Comparison of ENCODE assay signal across 31 cellular contexts in genomic region chr13:75850915-75851314, GRCh38.
A peak's percentile ranks its signal among the peaks of the same experiment; 100 is the strongest.
DNase-seq lines count a peak whose midpoint lies in the region; ATAC-seq, FAIRE-seq and TF ChIP-seq lines count a peak whose summit lies in the region.
"Had no signal": no experiment of that assay in that cellular context is flagged by ENCODE, and none has a peak within 500 bp of the region (broad histone marks: within the 10 kb centered on the region; RNA-seq: fewer than 3 reads in every experiment).

No MANE protein-coding gene starts in this region.

- no peaks in the 10 kb centered on the region for H3K4me1 ChIP-seq in prostate gland (replicated peaks)
- H3K4me1 ChIP-seq: ascending aorta; BLaER1 treated with 17β-estradiol and CSF1 and Interleukin-3, amounts not matched to agents 10 nM and 100 nM; Caco-2; gastrocnemius medialis had no signal

- FAIRE-seq in GM12892 (lab: Jason Lieb, UNC), result peak; percentile 53
- FAIRE-seq: RCC 7860 had no signal

- H3K27ac ChIP-seq in WERI-Rb-1 (no peak overlapping the region), prostate gland (no peak overlapping the region)
- H3K27ac ChIP-seq: ascending aorta; BLaER1 treated with 17β-estradiol and CSF1 and Interleukin-3, amounts not matched to agents 10 nM and 100 nM; esophagus muscularis mucosa; gastrocnemius medialis; hepatocyte had no signal

- WGBS in prostate gland, result 98% methylated on average over 3 of the region's 3 CpGs

- H3K9me3 ChIP-seq in WERI-Rb-1 (ENCODE audit: severe bottlenecking), result no peaks in the 10 kb centered on the region
- no peaks in the 10 kb centered on the region for H3K9me3 ChIP-seq in prostate gland
- H3K9me3 ChIP-seq: ascending aorta; BLaER1 treated with 17β-estradiol and CSF1 and Interleukin-3, amounts not matched to agents 10 nM and 100 nM; Caco-2; esophagus muscularis mucosa; gastrocnemius medialis had no signal

- H3K36me3 ChIP-seq in WERI-Rb-1, result no peaks in the 10 kb centered on the region
- H3K36me3 ChIP-seq in prostate gland, result peaks cover 0 to 4% of the 10 kb centered on the region in 2 donors

- TF ChIP-seq POLR2A in GM12892 (IDR thresholded peaks at IDR 0.05; ENCODE audit: low read depth, low read length), result no peak
- TF ChIP-seq POLR2A in prostate gland (IDR thresholded peaks at IDR 0.05), result no peak

- DNase-seq in A172 (ENCODE audit: low spot score) (peak; percentile 13), GM12892 (ENCODE audit: insufficient read length) (no peak), OCI-M1 (lab: John Stamatoyannopoulos, UW) (peak; percentile 11), left colon (no peak), WERI-Rb-1 (no peak), prostate gland (ENCODE audit: low spot score) (no peak)
- DNase-seq in stimulated activated CD4-positive, alpha-beta T cell treated with anti-CD3 and anti-CD28 coated beads, Interleukin-1b, Interleukin-23, amount 100 ng/mL, for 48 hours, result no peak
- DNase-seq: activated CD4-positive, alpha-beta T cell treated with anti-CD3 and anti-CD28 coated beads, Interleukin-2, amount 10 ng/mL, durations not matched to agents 24 days and 14 days; activated effector memory CD4-positive, alpha-beta T cell treated with anti-CD3 and anti-CD28 coated beads, Interleukin-2, amount 50 U/mL, for 16 hours; activated naive CD8-positive, alpha-beta T cell treated with anti-CD3 and anti-CD28 coated beads, Interleukin-2, amount 10 ng/mL, durations not matched to agents 7 days and 5 days; activated T-cell treated with anti-CD3 and anti-CD28 coated beads, Interleukin-2, amount 50 U/mL, for 1 hour; caudate nucleus; DMS79 treated with DMSO at 0.1 percent for 48 hours; gastrocnemius medialis; left cardiac atrium; mesendoderm; naive thymus-derived CD4-positive, alpha-beta T cell; NCI-H1436; NCI-H2081 treated with DMSO at 0.1 percent for 48 hours; NCI-H226; nucleus accumbens; T-helper 17 cell; trophoblast cell had no signal

- intact Hi-C loops in left colon (cut with DNase I, micrococcal nuclease) (no loop called here), prostate gland (cut with DNase I) (no loop called here)

- ATAC-seq in left colon (peak; percentile 68), HG02623 (IDR thresholded peaks at IDR 0.05; ENCODE audit: unreplicated experiment) (no peak)
- ATAC-seq: gastrocnemius medialis; HCT116; left cardiac atrium; naive thymus-derived CD4-positive, alpha-beta T cell; T-helper 17 cell had no signal

- no peak overlapping the region for H3K4me3 ChIP-seq in WERI-Rb-1 (ENCODE audit: low read depth, low read length)
- H3K4me3 ChIP-seq in prostate gland, result no peak overlapping the region
- H3K4me3 ChIP-seq: ascending aorta; BLaER1 treated with 17β-estradiol and CSF1 and Interleukin-3, amounts not matched to agents 10 nM and 100 nM; esophagus muscularis mucosa; gastrocnemius medialis; hepatocyte had no signal

- H3K27me3 ChIP-seq in WERI-Rb-1 (ENCODE audit: insufficient read depth, low read depth, severe bottlenecking), result no peaks in the 10 kb centered on the region
- no peaks in the 10 kb centered on the region for H3K27me3 ChIP-seq in prostate gland (replicated peaks; ENCODE audit: insufficient read depth)
- H3K27me3 ChIP-seq: ascending aorta; BLaER1 treated with 17β-estradiol and CSF1 and Interleukin-3, amounts not matched to agents 10 nM and 100 nM; esophagus muscularis mucosa; gastrocnemius medialis; hepatocyte had no signal

- TF ChIP-seq CTCF in WERI-Rb-1 (IDR thresholded peaks at IDR 0.05; ENCODE audit: low read depth, low read length) (no peak), prostate gland (IDR thresholded peaks at IDR 0.05) (no peak)

Comparison
In these comparisons a context has a peak if more than half of its experiments do, and no peak if none do; other contexts are left out.
1. DNase-seq: peak in A172 (single experiment) and OCI-M1 (single experiment); none in GM12892 (single experiment), left colon (0 of 2), stimulated activated CD4-positive, alpha-beta T cell treated with anti-CD3 and anti-CD28 coated beads, Interleukin-1b, Interleukin-23, amount 100 ng/mL, for 48 hours (single experiment), WERI-Rb-1 (single experiment) and prostate gland (single experiment).